16 cellular contexts compared by ENCODE assay signal in the genomic region with DNA sequence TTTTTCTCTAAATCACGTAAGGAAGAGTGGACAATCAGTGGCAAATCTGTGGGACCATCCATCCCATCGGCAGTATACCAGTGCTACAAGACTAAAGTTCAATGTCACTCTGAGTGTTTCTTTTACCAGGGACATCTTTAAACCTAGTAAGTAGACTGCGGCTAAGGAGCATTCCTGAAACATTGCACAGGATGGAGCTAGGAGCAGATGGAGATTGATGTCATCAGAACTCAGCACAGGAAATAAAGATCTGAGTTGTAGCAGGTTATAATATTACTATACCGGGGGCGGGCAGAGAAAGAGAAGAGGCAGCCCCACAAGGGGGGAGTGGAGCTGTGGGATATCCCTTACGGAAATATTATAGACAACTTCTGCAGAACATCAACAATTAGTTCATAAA.
"Had no signal": no experiment of that assay in that cellular context is flagged by ENCODE, and none has a peak within 500 bp of the region (broad histone marks: within the 10 kb centered on the region; RNA-seq: fewer than 3 reads in every experiment).

No MANE protein-coding gene starts in this region.

- H3K4me3 Mint-ChIP-seq: activated naive CD4-positive, alpha-beta T cell treated with anti-CD3 and anti-CD28 coated beads for 36 hours; natural killer cell treated with Interleukin-12 subunit alpha and Interleukin-12 subunit beta and Interleukin-15 and Interleukin-18, amount 100 ng/mL, for 72 hours; stimulated activated naive CD8-positive, alpha-beta T cell treated with anti-CD3 and anti-CD28 coated beads, Interleukin-15, Interleukin-2, amounts not matched to agents 100 ng/mL and 50 ng/mL, for 24 hours; type B pancreatic cell had no signal

- H3K9me3 ChIP-seq: adrenal gland, colonic mucosa, spleen, suprapubic skin had no signal

- H3K9me3 Mint-ChIP-seq: activated naive CD4-positive, alpha-beta T cell treated with anti-CD3 and anti-CD28 coated beads for 36 hours; activated T-helper 2 cell treated with anti-CD3 and anti-CD28 coated beads, Interferon-gamma antibody, Interleukin-2, Interleukin-4, amounts not matched to agents 10 μg/mL and 5 μg/mL and 100 μg/mL, durations not matched to agents 14 hours and 24 hours and 36 hours; natural killer cell treated with Interleukin-12 subunit alpha and Interleukin-12 subunit beta and Interleukin-15 and Interleukin-18, amount 100 ng/mL, for 72 hours; stimulated activated naive CD8-positive, alpha-beta T cell treated with anti-CD3 and anti-CD28 coated beads, Interleukin-15, Interleukin-2, amounts not matched to agents 100 ng/mL and 50 ng/mL, for 24 hours; type B pancreatic cell had no signal

- H3K27ac ChIP-seq: adrenal gland, colonic mucosa, right lobe of liver, spleen, suprapubic skin had no signal

- H3K36me3 Mint-ChIP-seq: natural killer cell treated with Interleukin-12 subunit alpha and Interleukin-12 subunit beta and Interleukin-15 and Interleukin-18, amount 100 ng/mL, for 72 hours; type B pancreatic cell had no signal

- H3K4me1 ChIP-seq: adrenal gland, colonic mucosa, right lobe of liver, spleen, suprapubic skin had no signal

- ATAC-seq: activated CD4-positive, CD25-positive, alpha-beta regulatory T cell treated with anti-CD3 and anti-CD28 coated beads, Interleukin-2, amount 50 U/mL, for 24 hours; esophagus mucosa; natural killer cell treated with Interleukin-12 subunit alpha and Interleukin-12 subunit beta and Interleukin-15 and Interleukin-18, amount 100 ng/mL, for 72 hours; right lobe of liver had no signal

- H3K36me3 ChIP-seq: adrenal gland, colonic mucosa, right lobe of liver, spleen, suprapubic skin had no signal

- H3K27me3 Mint-ChIP-seq: stimulated activated naive CD8-positive, alpha-beta T cell treated with anti-CD3 and anti-CD28 coated beads, Interleukin-15, Interleukin-2, amounts not matched to agents 100 ng/mL and 50 ng/mL, for 24 hours; type B pancreatic cell had no signal

- DNase-seq: activated CD4-positive, alpha-beta T cell treated with anti-CD3 and anti-CD28 coated beads, Interleukin-2, amount 50 U/mL, for 48 hours; activated naive CD4-positive, alpha-beta T cell treated with anti-CD3 and anti-CD28 coated beads for 36 hours; adrenal gland; caudate nucleus; colonic mucosa; occipital lobe; right lobe of liver; spleen had no signal

- H3K27me3 ChIP-seq: adrenal gland, colonic mucosa, right lobe of liver, spleen, suprapubic skin had no signal

- H3K4me3 ChIP-seq: adrenal gland, colonic mucosa, right lobe of liver, spleen, suprapubic skin had no signal

- H3K27ac Mint-ChIP-seq: activated naive CD4-positive, alpha-beta T cell treated with anti-CD3 and anti-CD28 coated beads for 36 hours; activated T-helper 2 cell treated with anti-CD3 and anti-CD28 coated beads, Interferon-gamma antibody, Interleukin-2, Interleukin-4, amounts not matched to agents 10 μg/mL and 5 μg/mL and 100 μg/mL, durations not matched to agents 14 hours and 24 hours and 36 hours; natural killer cell treated with Interleukin-12 subunit alpha and Interleukin-12 subunit beta and Interleukin-15 and Interleukin-18, amount 100 ng/mL, for 72 hours; progenitor cell of endocrine pancreas; stimulated activated naive CD8-positive, alpha-beta T cell treated with anti-CD3 and anti-CD28 coated beads, Interleukin-15, Interleukin-2, amounts not matched to agents 100 ng/mL and 50 ng/mL, for 24 hours; type B pancreatic cell had no signal
